In the genomic region with DNA sequence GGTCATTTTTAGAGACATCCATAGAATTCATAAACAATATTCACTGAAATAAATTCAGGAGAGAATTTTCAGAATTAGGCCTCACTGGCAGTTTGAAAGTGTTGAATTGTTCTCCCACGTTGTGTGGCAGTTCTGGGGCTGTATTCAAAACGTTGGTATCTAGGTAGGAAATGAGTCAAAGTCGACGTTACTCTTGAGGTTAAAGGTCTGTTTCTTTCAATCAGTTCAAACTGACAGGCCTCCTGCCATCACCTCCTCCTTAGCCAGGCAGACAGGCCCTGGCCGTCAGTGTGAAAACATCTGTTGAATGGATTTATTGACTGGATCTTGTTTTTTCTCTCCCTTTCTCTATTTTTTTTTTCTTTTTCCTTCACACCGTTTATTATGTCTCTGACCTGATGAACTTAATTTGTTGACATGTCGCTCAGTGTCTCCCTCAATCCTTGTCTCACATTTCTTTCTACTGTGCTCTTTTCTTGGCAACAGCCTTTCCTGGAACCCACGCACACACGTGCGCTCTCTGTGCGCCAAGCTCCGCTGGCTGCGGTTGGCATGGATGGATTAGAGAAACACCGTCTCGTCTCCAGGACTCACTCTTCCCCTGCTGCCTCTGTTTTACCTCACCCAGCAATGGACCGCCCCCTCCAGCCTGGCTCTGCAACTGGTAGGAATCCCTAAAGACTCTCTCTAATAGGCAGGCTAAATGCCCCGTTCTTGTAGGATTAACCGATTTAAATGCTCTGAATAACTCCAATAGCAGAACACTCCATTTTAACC, we compare ENCODE assay signal across 2 cellular contexts.
TF ChIP-seq lines count a peak whose summit lies in the region.

No MANE protein-coding gene starts in this region.

TF ChIP-seq in endothelial cell of umbilical vein, 7 proteins besides CTCF, POLR2A, EP300 and RAD21:
- TF ChIP-seq POLR2AphosphoS5 (IDR thresholded peaks at IDR 0.05; ENCODE audit: insufficient read depth, low read depth, low read length) (no peak), FOS (IDR thresholded peaks at IDR 0.05; ENCODE audit: borderline replicate concordance, insufficient read depth, low read length) (peak; percentile 47)
TF ChIP-seq in endothelial cell of umbilical vein: peak in this region for 1.

TF ChIP-seq in SK-N-SH, 30 proteins besides CTCF, POLR2A, EP300 and RAD21 (continued from another document):
- no peak for TF ChIP-seq RXRA (IDR thresholded peaks at IDR 0.05; ENCODE audit: borderline replicate concordance, low read depth)
- TF ChIP-seq SIN3A (IDR thresholded peaks at IDR 0.05; ENCODE audit: borderline replicate concordance, low read depth, low read length), result no peak
- TF ChIP-seq MEF2A (IDR thresholded peaks at IDR 0.05; ENCODE audit: borderline replicate concordance, low read depth), result no peak
- TF ChIP-seq GATA2 (CRISPR knock-in tag; IDR thresholded peaks at IDR 0.05), result no peak
- no peak for TF ChIP-seq NRF1 (IDR thresholded peaks at IDR 0.05; ENCODE audit: low read depth, low read length)
- TF ChIP-seq, protein P1, sequence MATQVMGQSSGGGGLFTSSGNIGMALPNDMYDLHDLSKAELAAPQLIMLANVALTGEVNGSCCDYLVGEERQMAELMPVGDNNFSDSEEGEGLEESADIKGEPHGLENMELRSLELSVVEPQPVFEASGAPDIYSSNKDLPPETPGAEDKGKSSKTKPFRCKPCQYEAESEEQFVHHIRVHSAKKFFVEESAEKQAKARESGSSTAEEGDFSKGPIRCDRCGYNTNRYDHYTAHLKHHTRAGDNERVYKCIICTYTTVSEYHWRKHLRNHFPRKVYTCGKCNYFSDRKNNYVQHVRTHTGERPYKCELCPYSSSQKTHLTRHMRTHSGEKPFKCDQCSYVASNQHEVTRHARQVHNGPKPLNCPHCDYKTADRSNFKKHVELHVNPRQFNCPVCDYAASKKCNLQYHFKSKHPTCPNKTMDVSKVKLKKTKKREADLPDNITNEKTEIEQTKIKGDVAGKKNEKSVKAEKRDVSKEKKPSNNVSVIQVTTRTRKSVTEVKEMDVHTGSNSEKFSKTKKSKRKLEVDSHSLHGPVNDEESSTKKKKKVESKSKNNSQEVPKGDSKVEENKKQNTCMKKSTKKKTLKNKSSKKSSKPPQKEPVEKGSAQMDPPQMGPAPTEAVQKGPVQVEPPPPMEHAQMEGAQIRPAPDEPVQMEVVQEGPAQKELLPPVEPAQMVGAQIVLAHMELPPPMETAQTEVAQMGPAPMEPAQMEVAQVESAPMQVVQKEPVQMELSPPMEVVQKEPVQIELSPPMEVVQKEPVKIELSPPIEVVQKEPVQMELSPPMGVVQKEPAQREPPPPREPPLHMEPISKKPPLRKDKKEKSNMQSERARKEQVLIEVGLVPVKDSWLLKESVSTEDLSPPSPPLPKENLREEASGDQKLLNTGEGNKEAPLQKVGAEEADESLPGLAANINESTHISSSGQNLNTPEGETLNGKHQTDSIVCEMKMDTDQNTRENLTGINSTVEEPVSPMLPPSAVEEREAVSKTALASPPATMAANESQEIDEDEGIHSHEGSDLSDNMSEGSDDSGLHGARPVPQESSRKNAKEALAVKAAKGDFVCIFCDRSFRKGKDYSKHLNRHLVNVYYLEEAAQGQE (IDR thresholded peaks at IDR 0.05; ENCODE audit: low read depth, low read length), result no peak
